In genomic region chr1:211329764-211330201, GRCh38 we compare ENCODE assay signal across 8 cellular contexts. TPM values are rescaled to one million over a fixed set of nuclear protein-coding genes. Genes with fewer than 3 reads are reported as not detected.
DNase-seq lines count a peak whose midpoint lies in the region; ATAC-seq, FAIRE-seq and TF ChIP-seq lines count a peak whose summit lies in the region.

No MANE protein-coding gene starts in this region.

- H2AFZ ChIP-seq in K562 (ENCODE audit: low read depth, low read length) = no peak overlapping the region

- DNase-seq in K562 (ENCODE audit: extremely low read depth in 1 of 4, low spot score in 3 of 4) (no peak), endothelial cell (ENCODE audit: low spot score) (no peak), foreskin melanocyte (no peak), MV-4-11 (lab: John Stamatoyannopoulos, UW) (no peak), CD1c-positive myeloid dendritic cell (ENCODE audit: extremely low spot score) (no peak)

- WGBS in K562 (ENCODE audit: insufficient coverage, low coverage, missing lambda C conversion rate) = 52% methylated on average over 4 of the region's 4 CpGs

- TF ChIP-seq RAD21 in K562 (CRISPR knock-in tag; conservative IDR thresholded peaks at IDR 0.05 in 1 of 2, IDR thresholded peaks at IDR 0.05 in 1 of 2) = no peak

- ATAC-seq in GM19395 (IDR thresholded peaks at IDR 0.05; ENCODE audit: unreplicated experiment) (peak; percentile 60), HG03342 (IDR thresholded peaks at IDR 0.05; ENCODE audit: unreplicated experiment) (peak; percentile 55), K562 (no peak)

- H3K27ac ChIP-seq in DOHH2 (ENCODE audit: low read depth, low read length) (peak overlapping the region; percentile 87), K562 (ENCODE audit: extremely low read depth, low read depth, low read length) (no peak overlapping the region)

- H3K9me1 ChIP-seq in K562 (ENCODE audit: control insufficient read depth, insufficient read depth, low read length) = no peaks in the 10 kb centered on the region

- no peak for TF ChIP-seq POLR2A in K562 (conservative IDR thresholded peaks at IDR 0.05)

- no peak for TF ChIP-seq EP300 in K562 (IDR thresholded peaks at IDR 0.05; ENCODE audit: low read length)

- H3K27ac Mint-ChIP-seq in endothelial cell (ENCODE audit: unreplicated experiment) = no peak overlapping the region

- H3K4me2 ChIP-seq in DOHH2 (ENCODE audit: low read length) (peak overlapping the region; percentile 91), K562 (ENCODE audit: insufficient read depth, low read length) (0 out of 2 replicates have a peak overlapping the region, but pooled peaks have one; percentile 41)

- no peaks in the 10 kb centered on the region for H3K27me3 ChIP-seq in DOHH2 (ENCODE audit: control insufficient read depth, low read length)
- H3K27me3 ChIP-seq in K562 (ENCODE audit: control insufficient read depth in 2 of 2, insufficient read depth in 2 of 2, low read length in 2 of 2) = no peaks in the 10 kb centered on the region; a peak in 1 of 5 replicates

- peaks cover 20% of the 10 kb centered on the region for H3K27me3 Mint-ChIP-seq in endothelial cell (ENCODE audit: unreplicated experiment)

- H3F3A ChIP-seq in DOHH2 (ENCODE audit: control insufficient read depth, insufficient read depth) = no peaks in the 10 kb centered on the region; the same call in 1 of the 2 replicates

- peaks cover 20% of the 10 kb centered on the region for H3K36me3 ChIP-seq in DOHH2 (ENCODE audit: control insufficient read depth, low read length)
- H3K36me3 ChIP-seq in K562 (ENCODE audit: control insufficient read depth, insufficient read depth, low read length) = no peaks in the 10 kb centered on the region

- no peak for FAIRE-seq in K562 (lab: Jason Lieb, UNC)

- no peaks in the 10 kb centered on the region for H4K20me1 ChIP-seq in DOHH2 (ENCODE audit: control insufficient read depth, insufficient read depth, low read depth, low read length)
- H4K20me1 ChIP-seq in K562 (replicated peaks; ENCODE audit: control insufficient read depth, insufficient read depth, low read length) = 0 out of 2 replicates have a peak, but pooled peaks cover 3% of the 10 kb centered on the region

- H3K4me3 ChIP-seq in DOHH2 (ENCODE audit: low read length) (peak overlapping the region; percentile 88), K562 (no peak overlapping the region)

- H3K36me3 Mint-ChIP-seq in endothelial cell (ENCODE audit: low read depth, unreplicated experiment) = peaks cover 11% of the 10 kb centered on the region

- no peaks in the 10 kb centered on the region for H3K9me2 ChIP-seq in DOHH2 (replicated peaks; ENCODE audit: control insufficient read depth, low read length)

- H3K9me3 Mint-ChIP-seq in endothelial cell (ENCODE audit: unreplicated experiment) = no peaks in the 10 kb centered on the region

- intact Hi-C loops in K562 (cut with micrococcal nuclease) = no loop called here

- peaks cover 88% of the 10 kb centered on the region for H3K4me1 ChIP-seq in DOHH2 (ENCODE audit: control insufficient read depth, low read length)
- peaks cover 28 to 30% of the 10 kb centered on the region in 2 experiments for H3K4me1 ChIP-seq in K562 (replicated peaks in 1 of 2; ENCODE audit: control insufficient read depth in 2 of 2, insufficient read depth in 2 of 2, low read length in 2 of 2)

- H3K79me2 ChIP-seq in DOHH2 (ENCODE audit: control insufficient read depth, low read length) = peaks cover 85% of the 10 kb centered on the region
- no peaks in the 10 kb centered on the region for H3K79me2 ChIP-seq in K562 (ENCODE audit: control insufficient read depth, insufficient read depth, low read length)

- CTCF ChIA-PET in K562 (lab: Yijun Ruan, JAX; ENCODE audit: low intra/inter-chr PET ratio) = no interaction called here

- H3K4me3 Mint-ChIP-seq in endothelial cell (ENCODE audit: unreplicated experiment) = no peak overlapping the region

- 0 out of 4 replicates have a peak overlapping the region, but pooled peaks of 1 of the 2 experiments have one; percentile 0 for H3K9ac ChIP-seq in K562 (ENCODE audit: insufficient read depth in 1 of 2, low read depth in 2 of 2, low read length in 2 of 2)

- in situ Hi-C loops in K562 (cut with MboI) = loop anchor here (10.0 kb wide), 1 partner anchor 325 kb away; no protein-coding TSS in a partner anchor

- peaks cover 25% of the 10 kb centered on the region for H3K4me1 Mint-ChIP-seq in endothelial cell (ENCODE audit: unreplicated experiment)

- no TSS peak for BruUV-seq in K562 (replicated peaks; lab: Mats Ljungman, UMichigan)

- no peak for TF ChIP-seq CTCF in DOHH2 (IDR thresholded peaks at IDR 0.05; ENCODE audit: low read depth, low read length, poor library complexity, severe bottlenecking)
- no peak for TF ChIP-seq CTCF in K562 (IDR thresholded peaks at IDR 0.05 in 2 of 3, conservative IDR thresholded peaks at IDR 0.05 in 1 of 3; ENCODE audit: insufficient read depth in 2 of 3, low read depth in 1 of 3, low read length in 3 of 3)
- TF ChIP-seq CTCF in endothelial cell (IDR thresholded peaks at IDR 0.05; ENCODE audit: unreplicated experiment) = no peak

- H3K9me3 ChIP-seq in DOHH2 (ENCODE audit: control insufficient read depth, insufficient read depth, low read length) (no peaks in the 10 kb centered on the region), K562 (replicated peaks; ENCODE audit: control insufficient read depth, insufficient read depth, low read depth, low read length) (no peaks in the 10 kb centered on the region)

- POLR2A ChIA-PET in K562 (lab: Yijun Ruan, JAX) = interaction anchor here (0.5 to 1.8 kb wide), 7 partner anchors 9 to 641 kb away, joined by 3 to 6 read pairs (median 4); no protein-coding TSS in a partner anchor

TF ChIP-seq in K562, 482 proteins besides CTCF, POLR2A, EP300 and RAD21:
- TF ChIP-seq ERF (CRISPR knock-in tag; IDR thresholded peaks at IDR 0.05) (no peak), VEZF1 (CRISPR knock-in tag; IDR thresholded peaks at IDR 0.05) (no peak), RBBP5 (IDR thresholded peaks at IDR 0.05; ENCODE audit: borderline replicate concordance, insufficient read depth, low read length, poor library complexity, severe bottlenecking) (peak; percentile 39)

RNA-seq across cellular contexts. Expression of gene TRAF5, which starts 3.1 kb away (rescaled TPM):
- total RNA-seq in K562 (2011; cell fraction: chromatin; rRNA removed; ENCODE audit: low replicate concordance) = 14.9 and 15.0 TPM in 2 replicates
- 7.1 and 7.5 TPM in 2 replicates for total RNA-seq in K562 (2011; cell fraction: nucleolus; rRNA removed)
- total RNA-seq in K562 (2011; cell fraction: nucleoplasm; rRNA removed) = 11.6 and 16.0 TPM in 2 replicates
- total RNA-seq in K562 (2014; rRNA removed) (5.1 and 5.2 TPM in 2 replicates), K562 (2014; rRNA removed; fragmentation: Illumina TruSeq; extraction: Trizol) (4.8 and 5.5 TPM in 2 replicates), K562 (2015; rRNA removed; fragmentation: Illumina TruSeq; extraction: Trizol) (8.9 and 9.3 TPM in 2 replicates), K562 (2021) (5.4 and 5.7 TPM in 2 replicates), endothelial cell (ENCODE audit: unreplicated experiment) (14.5 TPM)
- polyA plus RNA-seq in K562 (2011; rRNA removed) (5.3 and 5.8 TPM in 2 replicates), K562 (2014; fragmentation: Illumina TruSeq; extraction: Trizol) (5.9 and 7.4 TPM in 2 replicates), K562 (2014; fragmentation: Nextera tagmentation; extraction: Ambion mirVana) (1 to 10 TPM; 2.0 to 2.8 TPM), K562 (2014; rRNA removed) (5.9 and 6.7 TPM in 2 replicates)
- polyA plus RNA-seq in K562 (2011; cell fraction: cytosol; rRNA removed) = 2.0 and 3.5 TPM in 2 replicates
- 21.1 and 28.3 TPM in 2 replicates for polyA plus RNA-seq in K562 (2011; cell fraction: nucleus; rRNA removed)
- polyA plus RNA-seq in K562 (2012) = 5.0 and 7.9 TPM in 2 replicates
- polyA minus RNA-seq in K562 (2011; rRNA and poly(A)+ RNA removed) = 4.8 and 5.0 TPM in 2 replicates
- polyA minus RNA-seq in K562 (2011; cell fraction: cytosol; rRNA and poly(A)+ RNA removed) = 2.2 and 2.5 TPM in 2 replicates
- 5.5 and 7.7 TPM in 2 replicates for polyA minus RNA-seq in K562 (2011; cell fraction: nucleus; rRNA and poly(A)+ RNA removed)
